Comparison of ENCODE assay signal across 8 cellular contexts in genomic region chr12:79690156-79690605, GRCh38. TPM values are rescaled to one million over a fixed set of nuclear protein-coding genes. Genes with fewer than 3 reads are reported as not detected.
A peak's percentile ranks its signal among the peaks of the same experiment; 100 is the strongest.
DNase-seq lines count a peak whose midpoint lies in the region; ATAC-seq and TF ChIP-seq lines count a peak whose summit lies in the region.

No MANE protein-coding gene starts in this region.

- H3K4me3 Mint-ChIP-seq in CD4-positive, alpha-beta memory T cell = peak overlapping the region; percentile 70 to 81 (median 76)
- H3K4me3 Mint-ChIP-seq in osteocyte (ENCODE audit: unreplicated experiment) = peak overlapping the region; percentile 94

- no peak for TF ChIP-seq POLR2A in esophagus squamous epithelium (IDR thresholded peaks at IDR 0.05)

- WGBS in esophagus squamous epithelium, 2 donors = 0 to 3% methylated on average over 1 to 5 of the region's 40 CpGs

- peaks cover 11% of the 10 kb centered on the region for H3K4me1 ChIP-seq in CD4-positive, alpha-beta memory T cell (ENCODE audit: insufficient read depth, low read length)
- peaks cover 5 to 72% (median 6%) of the 10 kb centered on the region in 3 donors for H3K4me1 ChIP-seq in esophagus squamous epithelium

- H3K36me3 Mint-ChIP-seq in CD4-positive, alpha-beta memory T cell = no peaks in the 10 kb centered on the region
- H3K36me3 Mint-ChIP-seq in osteocyte (ENCODE audit: unreplicated experiment) = peaks cover 7% of the 10 kb centered on the region

- H3K27me3 Mint-ChIP-seq in CD4-positive, alpha-beta memory T cell = peaks cover 30 to 37% of the 10 kb centered on the region in 2 donors
- no peaks in the 10 kb centered on the region for H3K27me3 Mint-ChIP-seq in osteocyte (ENCODE audit: unreplicated experiment)

- H3K27me3 ChIP-seq in CD4-positive, alpha-beta memory T cell (ENCODE audit: insufficient read depth, low read length) = peaks cover 11% of the 10 kb centered on the region
- peaks cover 0 to 17% (median 0%) of the 10 kb centered on the region in 4 donors for H3K27me3 ChIP-seq in esophagus squamous epithelium

- peaks cover 0 to 5% (median 0%) of the 10 kb centered on the region in 8 donors for H3K9me3 Mint-ChIP-seq in CD4-positive, alpha-beta memory T cell
- H3K9me3 Mint-ChIP-seq in osteocyte (ENCODE audit: unreplicated experiment) = no peaks in the 10 kb centered on the region

- no peaks in the 10 kb centered on the region for H3K36me3 ChIP-seq in CD4-positive, alpha-beta memory T cell (ENCODE audit: insufficient read depth, low read length)
- H3K36me3 ChIP-seq in esophagus squamous epithelium = no peaks in the 10 kb centered on the region

- H3K27ac ChIP-seq in CD4-positive, alpha-beta memory T cell (ENCODE audit: low read depth, low read length) = no peak overlapping the region
- peak overlapping the region; percentile 95 to 97 (median 96) for H3K27ac ChIP-seq in esophagus squamous epithelium

- CTCF ChIA-PET in CD4-positive, alpha-beta memory T cell (lab: Charles Lee; ENCODE audit: partially characterized antibody) = no interaction called here

- peak; percentile 28 for ATAC-seq in GM18909 (IDR thresholded peaks at IDR 0.05; ENCODE audit: poor library complexity, unreplicated experiment)
- ATAC-seq in HG03095 (IDR thresholded peaks at IDR 0.05; ENCODE audit: unreplicated experiment) = peak; percentile 25

- H3K4me1 Mint-ChIP-seq in CD4-positive, alpha-beta memory T cell = peaks cover 11 to 20% (median 14%) of the 10 kb centered on the region in 4 donors
- peaks cover 38% of the 10 kb centered on the region for H3K4me1 Mint-ChIP-seq in osteocyte (ENCODE audit: unreplicated experiment)

- TF ChIP-seq CTCF in esophagus squamous epithelium (IDR thresholded peaks at IDR 0.05) = no peak
- peak; percentile 5 for TF ChIP-seq CTCF in osteocyte (IDR thresholded peaks at IDR 0.05)

- DNase-seq in CD4-positive, alpha-beta memory T cell = peak in 2 of 5 donors; percentile 2 to 4
- DNase-seq in SK-MEL-5 (ENCODE audit: low read depth, low spot score) (peak; percentile 33), esophagus squamous epithelium (lab: John Stamatoyannopoulos, UW) (no peak), osteocyte (ENCODE audit: extremely low spot score, unreplicated experiment) (peak; percentile 85), NK-92 (lab: John Stamatoyannopoulos, UW; ENCODE audit: unreplicated experiment) (no peak), RPMI8226 (no peak)

- H3K4me3 ChIP-seq in CD4-positive, alpha-beta memory T cell (ENCODE audit: low read length in 2 of 2) = peak overlapping the region in 1 of 2 donors; percentile 26
- peak overlapping the region; percentile 76 to 96 (median 93) for H3K4me3 ChIP-seq in esophagus squamous epithelium

- H3K9me3 ChIP-seq in CD4-positive, alpha-beta memory T cell (ENCODE audit: control insufficient read depth in 1 of 2, low read length in 2 of 2) = no peaks in the 10 kb centered on the region
- no peaks in the 10 kb centered on the region for H3K9me3 ChIP-seq in esophagus squamous epithelium

- in situ Hi-C loops in SK-MEL-5 (cut with HindIII; ENCODE audit: low pct_unique_long_range_greater_than_20kb, low sequenced_read_pairs) = no loop called here

- POLR2A ChIA-PET in CD4-positive, alpha-beta memory T cell (lab: Charles Lee; ENCODE audit: partially characterized antibody) = no interaction called here

- intact Hi-C loops in CD4-positive, alpha-beta memory T cell (cut with micrococcal nuclease) = no loop called here
- intact Hi-C loops in esophagus squamous epithelium (cut with DNase I) = loop anchor here (2.0 to 10.0 kb wide), 2 partner anchors 135 to 267 kb away; no protein-coding TSS in a partner anchor

- H3K27ac Mint-ChIP-seq in CD4-positive, alpha-beta memory T cell = peak overlapping the region in 1 of 7 donors; percentile 52
- H3K27ac Mint-ChIP-seq in osteocyte (ENCODE audit: unreplicated experiment) = peak overlapping the region; percentile 95

RNA-seq across cellular contexts. Expression of gene PAWR, which starts 0.6 kb away (rescaled TPM):
- total RNA-seq in CD4-positive, alpha-beta memory T cell = 1 to 10 TPM; 2.8 to 4.7 TPM
- 1 to 10 TPM in 1 of 2 donors, under 1 TPM in 1; 0.87 to 1.5 TPM for polyA plus RNA-seq in CD4-positive, alpha-beta memory T cell
- total RNA-seq in SK-MEL-5 (2014; rRNA removed; shearing (Covaris generic)) = 11.3 and 22.6 TPM in 2 replicates
- polyA plus RNA-seq in SK-MEL-5 (2015; cell fraction: cytosol; rRNA removed) = 13.0 and 17.8 TPM in 2 replicates
- polyA plus RNA-seq in SK-MEL-5 (2015; cell fraction: nucleus; rRNA removed) = 10.2 and 43.3 TPM in 2 replicates
- total RNA-seq in esophagus squamous epithelium (10 to 100 TPM; 44.3 to 67.3 (median 48.5) TPM), osteocyte (184 and 213 TPM in 2 replicates)

Comparison
In these comparisons a context has a peak if more than half of its experiments do, and no peak if none do; other contexts are left out.
1. DNase-seq: peak in SK-MEL-5 (single experiment) and osteocyte (single experiment); none in esophagus squamous epithelium (single experiment), NK-92 (single experiment) and RPMI8226 (single experiment).